Comparison of ENCODE assay signal across 15 cellular contexts in the genomic region with DNA sequence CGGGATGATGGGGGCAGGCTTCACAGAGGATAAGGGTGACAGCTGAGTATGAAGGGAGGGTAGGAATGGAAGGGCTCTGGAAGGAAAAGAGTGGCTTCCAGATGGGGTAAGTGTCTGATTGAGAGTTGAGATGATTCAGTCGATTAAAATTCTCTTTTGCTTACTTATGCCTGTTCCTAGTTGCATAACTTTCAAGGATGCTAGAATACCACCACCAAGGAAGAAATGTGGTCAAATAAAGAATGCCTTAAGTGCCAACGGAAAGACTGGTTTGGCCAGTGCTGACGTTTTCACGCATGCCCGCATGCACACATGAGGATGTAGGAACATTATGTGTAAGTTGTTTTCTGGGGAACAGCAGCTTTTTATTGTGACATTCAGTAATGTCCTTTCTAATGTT.
DNase-seq lines count a peak whose midpoint lies in the region; FAIRE-seq and TF ChIP-seq lines count a peak whose summit lies in the region.
"Had no signal": no experiment of that assay in that cellular context is flagged by ENCODE, and none has a peak within 500 bp of the region (broad histone marks: within the 10 kb centered on the region; RNA-seq: fewer than 3 reads in every experiment).

No MANE protein-coding gene starts in this region.

- H3K9ac ChIP-seq in keratinocyte (ENCODE audit: control insufficient read depth, extremely low read depth, insufficient read depth, low read length), result no peak overlapping the region

- no peaks in the 10 kb centered on the region for H3K4me1 Mint-ChIP-seq in activated CD4-positive, alpha-beta T cell treated with anti-CD3 and anti-CD28 coated beads, Interleukin-2, amount 10 ng/mL, durations not matched to agents 24 days and 14 days

- H3K4me1 ChIP-seq in keratinocyte (ENCODE audit: control insufficient read depth, extremely low read depth, insufficient read depth, low read length), result peaks cover 8% of the 10 kb centered on the region

- no peaks in the 10 kb centered on the region for H3K9me3 ChIP-seq in keratinocyte (ENCODE audit: control insufficient read depth, low read depth, low read length)

- H3K36me3 ChIP-seq in keratinocyte (ENCODE audit: control insufficient read depth in 2 of 2, extremely low read depth in 1 of 2, insufficient read depth in 2 of 2, low read length in 2 of 2), result no peaks in the 10 kb centered on the region

- H3K27ac ChIP-seq in keratinocyte (ENCODE audit: control insufficient read depth, insufficient read depth, low read length), result no peak overlapping the region

- TF ChIP-seq CTCF in astrocyte of the spinal cord (IDR thresholded peaks at IDR 0.05; ENCODE audit: low read depth, low read length) (no peak), keratinocyte (optimal IDR thresholded peaks at IDR 0.05 in 1 of 3, IDR thresholded peaks at IDR 0.05 in 1 of 3, conservative IDR thresholded peaks at IDR 0.05 in 1 of 3; ENCODE audit: extremely low read depth in 1 of 3, insufficient read depth in 2 of 3, low read length in 3 of 3) (no peak)

- no peaks in the 10 kb centered on the region for H3K27me3 Mint-ChIP-seq in activated CD4-positive, alpha-beta T cell treated with anti-CD3 and anti-CD28 coated beads, Interleukin-2, amount 10 ng/mL, durations not matched to agents 24 days and 14 days

- peak; percentile 94 for FAIRE-seq in keratinocyte (lab: Jason Lieb, UNC)
- FAIRE-seq: A204.1 had no signal

- no peaks in the 10 kb centered on the region for H3K9me3 Mint-ChIP-seq in activated CD4-positive, alpha-beta T cell treated with anti-CD3 and anti-CD28 coated beads, Interleukin-2, amount 10 ng/mL, durations not matched to agents 24 days and 14 days

- H3K36me3 Mint-ChIP-seq in activated CD4-positive, alpha-beta T cell treated with anti-CD3 and anti-CD28 coated beads, Interleukin-2, amount 10 ng/mL, durations not matched to agents 24 days and 14 days (ENCODE audit: low read depth), result no peaks in the 10 kb centered on the region

- dilution Hi-C loops in keratinocyte (cut with MboI; ENCODE audit: extremely low pct_ligation_motif_present, low sequenced_read_pairs), result no loop called here

- H3K79me2 ChIP-seq in keratinocyte (ENCODE audit: control insufficient read depth, insufficient read depth, low read length), result no peaks in the 10 kb centered on the region

- H3K4me3 Mint-ChIP-seq in activated CD4-positive, alpha-beta T cell treated with anti-CD3 and anti-CD28 coated beads, Interleukin-2, amount 10 ng/mL, durations not matched to agents 24 days and 14 days, result no peak overlapping the region

- in situ Hi-C loops in astrocyte of the spinal cord (cut with HindIII; ENCODE audit: low sequenced_read_pairs), result no loop called here

- no peaks in the 10 kb centered on the region for H3K9me1 ChIP-seq in keratinocyte (ENCODE audit: control insufficient read depth, extremely low read depth, insufficient read depth, low read length)

- no peak overlapping the region for H2AFZ ChIP-seq in keratinocyte (ENCODE audit: control insufficient read depth, low read length)

- H3K27me3 ChIP-seq in keratinocyte (ENCODE audit: control insufficient read depth, extremely low read depth, insufficient read depth, low read length), result no peaks in the 10 kb centered on the region

- no peak overlapping the region for H3K4me2 ChIP-seq in keratinocyte (ENCODE audit: control insufficient read depth, extremely low read depth, insufficient read depth, low read depth, low read length)

- no peaks in the 10 kb centered on the region for H4K20me1 ChIP-seq in keratinocyte (ENCODE audit: control insufficient read depth, extremely low read depth, insufficient read depth, low read length)

- peak; percentile 90 for DNase-seq in A172 (ENCODE audit: low spot score)
- DNase-seq in HS-5 (ENCODE audit: low read depth), result peak; percentile 95
- DNase-seq in astrocyte of the spinal cord (ENCODE audit: low read depth, low spot score), result peak; percentile 87
- peak; percentile 45 for DNase-seq in keratinocyte (ENCODE audit: low read depth, low spot score)
- no peak for DNase-seq in activated effector memory CD4-positive, alpha-beta T cell treated with anti-CD3 and anti-CD28 coated beads, Interleukin-2, amount 50 U/mL, for 16 hours
- DNase-seq in activated CD4-positive, alpha-beta T cell treated with anti-CD3 and anti-CD28 coated beads, Interleukin-2, amount 10 ng/mL, durations not matched to agents 24 days and 14 days, result no peak
- DNase-seq in SK-N-DZ (ENCODE audit: low spot score), result no peak
- no peak for DNase-seq in NOMO-1 (lab: John Stamatoyannopoulos, UW; ENCODE audit: unreplicated experiment in 2 of 2)
- DNase-seq: activated T-cell treated with anti-CD3 and anti-CD28 coated beads, Interleukin-2, amount 50 U/mL, for 48 hours; GF-D8; left ventricle myocardium superior; NCI-H2029; posterior cingulate gyrus; stimulated activated CD4-positive, alpha-beta T cell treated with anti-CD3 and anti-CD28 coated beads, Interleukin-4, amount 100 ng/mL, for 4 hours had no signal

- H3K4me3 ChIP-seq in astrocyte of the spinal cord (ENCODE audit: low read depth, low read length), result no peak overlapping the region
- H3K4me3 ChIP-seq in keratinocyte (ENCODE audit: control insufficient read depth in 2 of 3, extremely low read depth in 1 of 3, insufficient read depth in 2 of 3, low read depth in 1 of 3, low read length in 3 of 3), result no peak overlapping the region

- intact Hi-C loops in activated CD4-positive, alpha-beta T cell treated with anti-CD3 and anti-CD28 coated beads, Interleukin-2, amount 10 ng/mL, durations not matched to agents 24 days and 14 days (cut with micrococcal nuclease), result no loop called here

- no peak overlapping the region for H3K27ac Mint-ChIP-seq in activated CD4-positive, alpha-beta T cell treated with anti-CD3 and anti-CD28 coated beads, Interleukin-2, amount 10 ng/mL, durations not matched to agents 24 days and 14 days

Comparison
In these comparisons a context has a peak if more than half of its experiments do, and no peak if none do; other contexts are left out.
1. DNase-seq: peak in A172 (single experiment), HS-5 (single experiment), astrocyte of the spinal cord (single experiment) and keratinocyte (single experiment); none in activated effector memory CD4-positive, alpha-beta T cell treated with anti-CD3 and anti-CD28 coated beads, Interleukin-2, amount 50 U/mL, for 16 hours (single experiment), activated CD4-positive, alpha-beta T cell treated with anti-CD3 and anti-CD28 coated beads, Interleukin-2, amount 10 ng/mL, durations not matched to agents 24 days and 14 days (single experiment), SK-N-DZ (single experiment) and NOMO-1 (0 of 2).